In the genomic region with DNA sequence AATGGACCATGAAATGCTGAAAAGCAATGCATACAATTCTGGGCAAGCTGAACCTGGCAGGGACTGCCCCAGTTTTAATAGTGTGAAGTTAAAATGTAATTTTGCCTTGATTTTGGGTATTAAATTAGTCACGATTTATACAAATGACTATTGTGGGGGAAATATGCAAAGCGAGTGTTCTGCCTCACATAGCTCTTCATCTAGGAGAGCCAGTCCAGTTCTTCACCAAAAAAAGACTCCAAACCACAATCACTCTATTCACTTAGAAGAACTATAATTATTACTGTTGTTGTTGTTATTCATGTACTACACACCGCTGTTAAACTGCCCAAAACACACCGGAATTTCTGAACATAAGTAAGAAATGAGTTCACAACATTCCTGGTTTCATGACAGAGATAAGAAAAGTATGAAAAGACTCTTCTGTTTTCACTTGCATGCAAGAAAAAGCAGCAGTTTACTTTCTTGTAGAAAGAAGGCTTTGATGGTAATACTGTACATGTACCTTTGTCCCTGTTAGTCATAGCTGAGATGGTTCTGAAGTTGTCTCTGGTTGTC, we compare ENCODE assay signal across 12 cellular contexts.
DNase-seq lines count a peak whose midpoint lies in the region; ATAC-seq, FAIRE-seq and TF ChIP-seq lines count a peak whose summit lies in the region.
"Had no signal": no experiment of that assay in that cellular context is flagged by ENCODE, and none has a peak within 500 bp of the region (broad histone marks: within the 10 kb centered on the region; RNA-seq: fewer than 3 reads in every experiment).

No MANE protein-coding gene starts in this region.

- TF ChIP-seq CTCF in GM12864 (IDR thresholded peaks at IDR 0.05; ENCODE audit: low read depth, low read length, missing control alignments) (no peak), astrocyte (IDR thresholded peaks at IDR 0.05; ENCODE audit: insufficient read depth, low read depth, low read length) (no peak)

- H2AFZ ChIP-seq in astrocyte (ENCODE audit: low read depth, low read length), result no peak overlapping the region

- H3K4me3 Mint-ChIP-seq in astrocyte (ENCODE audit: unreplicated experiment), result no peak overlapping the region
- H3K4me3 Mint-ChIP-seq in CD4-positive, alpha-beta memory T cell, result no peak overlapping the region

- H4K20me1 ChIP-seq in astrocyte (ENCODE audit: insufficient read depth, low read length), result no peaks in the 10 kb centered on the region

- intact Hi-C loops in CD4-positive, alpha-beta memory T cell (cut with micrococcal nuclease), result no loop called here

- H3K4me2 ChIP-seq in astrocyte (ENCODE audit: low read length), result peak overlapping the region; percentile 42

- H3K4me1 Mint-ChIP-seq in astrocyte (ENCODE audit: low read depth, unreplicated experiment), result peaks cover 7% of the 10 kb centered on the region
- H3K4me1 Mint-ChIP-seq in CD4-positive, alpha-beta memory T cell, result peaks cover 0 to 1% (median 0%) of the 10 kb centered on the region in 4 donors

- no peak overlapping the region for H3K4me3 ChIP-seq in GM12864 (ENCODE audit: low read depth, low read length)
- H3K4me3 ChIP-seq in astrocyte (ENCODE audit: insufficient read depth, low read depth, low read length), result no peak overlapping the region
- no peak overlapping the region for H3K4me3 ChIP-seq in CD4-positive, alpha-beta memory T cell (ENCODE audit: low read length in 2 of 2)

- H3K9me3 Mint-ChIP-seq in astrocyte (ENCODE audit: unreplicated experiment), result peaks cover 3% of the 10 kb centered on the region
- H3K9me3 Mint-ChIP-seq in CD4-positive, alpha-beta memory T cell, result no peaks in the 10 kb centered on the region

- no peak for FAIRE-seq in astrocyte (lab: Jason Lieb, UNC)
- FAIRE-seq: G401.6 had no signal

- no peaks in the 10 kb centered on the region for H3K36me3 ChIP-seq in astrocyte (ENCODE audit: insufficient read depth, low read length)
- no peaks in the 10 kb centered on the region for H3K36me3 ChIP-seq in CD4-positive, alpha-beta memory T cell (ENCODE audit: insufficient read depth, low read length)

- peaks cover 12% of the 10 kb centered on the region for H3K4me1 ChIP-seq in astrocyte (ENCODE audit: insufficient read depth, low read length)
- H3K4me1 ChIP-seq in CD4-positive, alpha-beta memory T cell (ENCODE audit: insufficient read depth, low read length), result no peaks in the 10 kb centered on the region

- no peaks in the 10 kb centered on the region for H3K79me2 ChIP-seq in astrocyte (ENCODE audit: insufficient read depth, low read length)

- CTCF ChIA-PET in CD4-positive, alpha-beta memory T cell (lab: Charles Lee; ENCODE audit: partially characterized antibody), result no interaction called here

- peak; percentile 84 for ATAC-seq in GM19328 (IDR thresholded peaks at IDR 0.05; ENCODE audit: unreplicated experiment)
- peak; percentile 86 for ATAC-seq in HG02938 (IDR thresholded peaks at IDR 0.05; ENCODE audit: unreplicated experiment)

- peak; percentile 54 for DNase-seq in GM12864 (ENCODE audit: low read depth)
- peak; percentile 84 for DNase-seq in astrocyte (ENCODE audit: low read depth)
- no peak for DNase-seq in C1 segment of cervical spinal cord (lab: John Stamatoyannopoulos, UW)
- DNase-seq in GF-D8 (lab: John Stamatoyannopoulos, UW), result no peak
- no peak for DNase-seq in glomerular visceral epithelial cell (ENCODE audit: extremely low spot score)
- no peak for DNase-seq in CD4-positive, alpha-beta memory T cell
- DNase-seq: activated CD8-positive, alpha-beta memory T cell treated with anti-CD3 and anti-CD28 coated beads, Interleukin-2, amount 50 U/mL, for 48 hours; Kasumi-1; midbrain had no signal

- POLR2A ChIA-PET in CD4-positive, alpha-beta memory T cell (lab: Charles Lee; ENCODE audit: partially characterized antibody), result no interaction called here

- H3K27ac ChIP-seq in astrocyte (ENCODE audit: low read depth, low read length), result no peak overlapping the region
- no peak overlapping the region for H3K27ac ChIP-seq in CD4-positive, alpha-beta memory T cell (ENCODE audit: low read depth, low read length)

- no peak overlapping the region for H3K27ac Mint-ChIP-seq in astrocyte (ENCODE audit: unreplicated experiment)
- no peak overlapping the region for H3K27ac Mint-ChIP-seq in CD4-positive, alpha-beta memory T cell

- H3K36me3 Mint-ChIP-seq in astrocyte (ENCODE audit: low read depth, unreplicated experiment), result no peaks in the 10 kb centered on the region
- H3K36me3 Mint-ChIP-seq in CD4-positive, alpha-beta memory T cell, result no peaks in the 10 kb centered on the region

- no peak overlapping the region for H3K9ac ChIP-seq in astrocyte (ENCODE audit: low read length)

- H3K27me3 ChIP-seq in astrocyte (ENCODE audit: insufficient read depth, low read length), result no peaks in the 10 kb centered on the region
- H3K27me3 ChIP-seq in CD4-positive, alpha-beta memory T cell (ENCODE audit: insufficient read depth, low read length), result no peaks in the 10 kb centered on the region

- no peaks in the 10 kb centered on the region for H3K27me3 Mint-ChIP-seq in astrocyte (ENCODE audit: low read depth, unreplicated experiment)
- H3K27me3 Mint-ChIP-seq in CD4-positive, alpha-beta memory T cell, result peaks cover 1 to 11% of the 10 kb centered on the region in 2 donors

- H3K9me3 ChIP-seq in astrocyte (ENCODE audit: insufficient read depth, low read depth, low read length), result no peaks in the 10 kb centered on the region
- no peaks in the 10 kb centered on the region for H3K9me3 ChIP-seq in CD4-positive, alpha-beta memory T cell (ENCODE audit: control insufficient read depth in 1 of 2, low read length in 2 of 2)

Comparison
In these comparisons a context has a peak if more than half of its experiments do, and no peak if none do; other contexts are left out.
1. DNase-seq: peak in GM12864 (single experiment) and astrocyte (single experiment); none in C1 segment of cervical spinal cord (0 of 14), GF-D8 (single experiment), glomerular visceral epithelial cell (single experiment) and CD4-positive, alpha-beta memory T cell (0 of 5).